ENCODE assay signal across 9 cellular contexts in genomic region chr2:86017901-86018896, GRCh38.
DNase-seq lines count a peak whose midpoint lies in the region; ATAC-seq and TF ChIP-seq lines count a peak whose summit lies in the region.
"Had no signal": no experiment of that assay in that cellular context is flagged by ENCODE, and none has a peak within 500 bp of the region (broad histone marks: within the 10 kb centered on the region; RNA-seq: fewer than 3 reads in every experiment).

No MANE protein-coding gene starts in this region.

- WGBS in upper lobe of left lung, 2 donors: 81 to 83% methylated on average over 17 to 22 of the region's 22 CpGs

- peak overlapping the region; percentile 26 for H3K27ac Mint-ChIP-seq in activated CD4-positive, alpha-beta T cell treated with anti-CD3 and anti-CD28 coated beads, Interleukin-2, amount 10 ng/mL, durations not matched to agents 7 days and 5 days
- H3K27ac Mint-ChIP-seq in nephron progenitor cell: no peak overlapping the region

- TF ChIP-seq POLR2A in upper lobe of left lung (IDR thresholded peaks at IDR 0.05): no peak

- TF ChIP-seq CTCF in WERI-Rb-1 (IDR thresholded peaks at IDR 0.05; ENCODE audit: low read depth, low read length): no peak
- no peak for TF ChIP-seq CTCF in upper lobe of left lung (IDR thresholded peaks at IDR 0.05)
- TF ChIP-seq CTCF in nephron progenitor cell (IDR thresholded peaks at IDR 0.05): no peak
- no peak for TF ChIP-seq CTCF in colonic mucosa (IDR thresholded peaks at IDR 0.05)

- H3K27ac ChIP-seq in WERI-Rb-1: no peak overlapping the region
- H3K27ac ChIP-seq in upper lobe of left lung: peak overlapping the region in 2 of 4 donors; percentile 52 to 63
- no peak overlapping the region for H3K27ac ChIP-seq in colonic mucosa
- H3K27ac ChIP-seq: hepatocyte had no signal

- peaks cover 5 to 18% (median 12%) of the 10 kb centered on the region in 4 donors for H3K4me1 ChIP-seq in upper lobe of left lung
- peaks cover 4% of the 10 kb centered on the region for H3K4me1 ChIP-seq in colonic mucosa

- peaks cover 22% of the 10 kb centered on the region for H3K36me3 Mint-ChIP-seq in activated CD4-positive, alpha-beta T cell treated with anti-CD3 and anti-CD28 coated beads, Interleukin-2, amount 10 ng/mL, durations not matched to agents 7 days and 5 days (ENCODE audit: low read depth)
- H3K36me3 Mint-ChIP-seq in nephron progenitor cell (ENCODE audit: low read depth): peaks cover 18% of the 10 kb centered on the region

- peaks cover 22% of the 10 kb centered on the region for H3K9me3 Mint-ChIP-seq in activated CD4-positive, alpha-beta T cell treated with anti-CD3 and anti-CD28 coated beads, Interleukin-2, amount 10 ng/mL, durations not matched to agents 7 days and 5 days
- peaks cover 25% of the 10 kb centered on the region for H3K9me3 Mint-ChIP-seq in nephron progenitor cell

- H3K4me3 ChIP-seq in WERI-Rb-1 (ENCODE audit: low read depth, low read length) (no peak overlapping the region), upper lobe of left lung (no peak overlapping the region), colonic mucosa (no peak overlapping the region)
- H3K4me3 ChIP-seq: hepatocyte had no signal

- H3K27me3 ChIP-seq in WERI-Rb-1 (ENCODE audit: insufficient read depth, low read depth, severe bottlenecking) (no peaks in the 10 kb centered on the region), upper lobe of left lung (no peaks in the 10 kb centered on the region), colonic mucosa (no peaks in the 10 kb centered on the region)
- H3K27me3 ChIP-seq: hepatocyte had no signal

- ATAC-seq in left lobe of liver (peak; percentile 61), upper lobe of left lung (ENCODE audit: low FRiP score in 2 of 2) (peak in 1 of 2 donors; percentile 24), HG02588 (IDR thresholded peaks at IDR 0.05; ENCODE audit: unreplicated experiment) (no peak)

- POLR2A ChIA-PET in activated CD4-positive, alpha-beta T cell treated with anti-CD3 and anti-CD28 coated beads, Interleukin-2, amount 10 ng/mL, durations not matched to agents 7 days and 5 days (lab: Charles Lee): no interaction called here

- H3K9me3 ChIP-seq in WERI-Rb-1 (ENCODE audit: severe bottlenecking): peaks cover 10% of the 10 kb centered on the region
- H3K9me3 ChIP-seq in upper lobe of left lung: peaks cover 0 to 8% (median 3%) of the 10 kb centered on the region in 4 donors
- H3K9me3 ChIP-seq in colonic mucosa: no peaks in the 10 kb centered on the region

- no peak overlapping the region for H3K4me3 Mint-ChIP-seq in activated CD4-positive, alpha-beta T cell treated with anti-CD3 and anti-CD28 coated beads, Interleukin-2, amount 10 ng/mL, durations not matched to agents 7 days and 5 days
- no peak overlapping the region for H3K4me3 Mint-ChIP-seq in nephron progenitor cell

- DNase-seq in activated CD4-positive, alpha-beta T cell treated with anti-CD3 and anti-CD28 coated beads, Interleukin-2, amount 10 ng/mL, durations not matched to agents 7 days and 5 days: no peak
- no peak for DNase-seq in activated CD4-positive, alpha-beta T cell treated with anti-CD3 and anti-CD28 coated beads for 48 hours
- peak; percentile 27 for DNase-seq in WERI-Rb-1
- DNase-seq in left lobe of liver (ENCODE audit: low spot score): no peak
- DNase-seq in upper lobe of left lung: peak; percentile 72 to 78
- DNase-seq in nephron progenitor cell: no peak
- no peak for DNase-seq in colonic mucosa

- CTCF ChIA-PET in activated CD4-positive, alpha-beta T cell treated with anti-CD3 and anti-CD28 coated beads, Interleukin-2, amount 10 ng/mL, durations not matched to agents 7 days and 5 days (lab: Charles Lee): interaction anchor here (0.6 to 4.8 kb wide), 5 partner anchors 10 to 20 kb away, joined by 4 to 26 read pairs (median 10); no protein-coding TSS in a partner anchor

- no peak overlapping the region for H3K9ac ChIP-seq in colonic mucosa (ENCODE audit: low read depth in 2 of 2, low read length in 2 of 2)

- intact Hi-C loops in colonic mucosa (cut with DNase I): no loop called here

- H3K4me1 Mint-ChIP-seq in activated CD4-positive, alpha-beta T cell treated with anti-CD3 and anti-CD28 coated beads, Interleukin-2, amount 10 ng/mL, durations not matched to agents 7 days and 5 days: peaks cover 20% of the 10 kb centered on the region
- H3K4me1 Mint-ChIP-seq in nephron progenitor cell: peaks cover 18% of the 10 kb centered on the region

- TF ChIP-seq EP300 in upper lobe of left lung (IDR thresholded peaks at IDR 0.05): no peak

- no peaks in the 10 kb centered on the region for H3K27me3 Mint-ChIP-seq in activated CD4-positive, alpha-beta T cell treated with anti-CD3 and anti-CD28 coated beads, Interleukin-2, amount 10 ng/mL, durations not matched to agents 7 days and 5 days
- no peaks in the 10 kb centered on the region for H3K27me3 Mint-ChIP-seq in nephron progenitor cell (ENCODE audit: low read depth, poor library complexity)

- no peaks in the 10 kb centered on the region for H3K36me3 ChIP-seq in WERI-Rb-1
- H3K36me3 ChIP-seq in upper lobe of left lung: no peaks in the 10 kb centered on the region
- H3K36me3 ChIP-seq in colonic mucosa: no peaks in the 10 kb centered on the region

Comparison
In these comparisons a context has a peak if more than half of its experiments do, and no peak if none do; other contexts are left out.
1. DNase-seq: peak in WERI-Rb-1 (single experiment) and upper lobe of left lung (2 of 2); none in activated CD4-positive, alpha-beta T cell treated with anti-CD3 and anti-CD28 coated beads, Interleukin-2, amount 10 ng/mL, durations not matched to agents 7 days and 5 days (single experiment), activated CD4-positive, alpha-beta T cell treated with anti-CD3 and anti-CD28 coated beads for 48 hours (single experiment), left lobe of liver (single experiment), nephron progenitor cell (single experiment) and colonic mucosa (single experiment).